In the genomic region with DNA sequence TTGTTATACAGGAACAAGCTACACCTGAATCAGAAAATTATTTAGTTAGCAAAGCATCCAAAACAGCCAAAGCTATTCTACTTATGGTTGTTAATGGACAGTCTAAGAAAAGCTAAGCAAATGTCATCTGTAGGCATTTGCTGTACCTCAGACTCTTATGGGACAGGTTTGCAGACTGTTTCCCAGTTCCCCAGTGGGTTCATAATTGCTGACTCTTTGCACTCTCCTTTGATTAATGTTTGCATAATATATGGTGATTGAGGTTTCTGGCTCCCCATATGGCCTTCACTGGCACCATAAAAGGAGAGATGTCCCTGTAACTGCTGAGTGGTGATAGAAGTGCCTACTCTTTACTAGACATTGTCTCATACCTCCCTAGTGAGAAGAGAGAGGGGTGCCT, we compare ENCODE assay signal across 16 cellular contexts.
A peak's percentile ranks its signal among the peaks of the same experiment; 100 is the strongest.
DNase-seq lines count a peak whose midpoint lies in the region.
"Had no signal": no experiment of that assay in that cellular context is flagged by ENCODE, and none has a peak within 500 bp of the region (broad histone marks: within the 10 kb centered on the region; RNA-seq: fewer than 3 reads in every experiment).

No MANE protein-coding gene starts in this region.

- no peak overlapping the region for H3K9ac ChIP-seq in SK-N-MC (ENCODE audit: insufficient read length)

- H3K9me3 ChIP-seq in SK-N-MC (ENCODE audit: low read depth, low read length), result no peaks in the 10 kb centered on the region
- H3K9me3 ChIP-seq: BE2C had no signal

- peak overlapping the region; percentile 31; the same call in 1 of the 2 replicates for H3K4me3 ChIP-seq in SK-N-MC

- no peaks in the 10 kb centered on the region for H3K36me3 ChIP-seq in SK-N-MC (ENCODE audit: insufficient read depth, low read length)
- H3K36me3 ChIP-seq: BE2C had no signal

- peak overlapping the region; percentile 78 for H3K27ac ChIP-seq in SK-N-MC

- peak; percentile 40 for DNase-seq in NCI-H2171 treated with DMSO at 0.1 percent for 48 hours (lab: John Stamatoyannopoulos, UW)
- DNase-seq in NCI-H2171 (lab: John Stamatoyannopoulos, UW), result no peak
- peak; percentile 11 for DNase-seq in NCI-H146 treated with DMSO at 0.1 percent for 48 hours (lab: John Stamatoyannopoulos, UW; ENCODE audit: unreplicated experiment)
- peak; percentile 56 for DNase-seq in SK-N-MC (ENCODE audit: low read depth, low spot score)
- DNase-seq in iPS-NIHi7 (ENCODE audit: extremely low spot score), result no peak
- DNase-seq in SW 1271 (lab: John Stamatoyannopoulos, UW), result no peak
- no peak for DNase-seq in NCI-H446 (lab: John Stamatoyannopoulos, UW)
- DNase-seq: 8988T; BE2C; C1 segment of cervical spinal cord; CD4-positive, CD25-positive, alpha-beta regulatory T cell; CD8-positive, alpha-beta memory T cell; COR-L47; DMS79 treated with DMSO at 0.1 percent for 48 hours; GF-D8; H9 had no signal

Comparison
In these comparisons a context has a peak if more than half of its experiments do, and no peak if none do; other contexts are left out.
1. DNase-seq: peak in NCI-H2171 treated with DMSO at 0.1 percent for 48 hours (single experiment), NCI-H146 treated with DMSO at 0.1 percent for 48 hours (single experiment) and SK-N-MC (single experiment); none in NCI-H2171 (single experiment), iPS-NIHi7 (single experiment), SW 1271 (0 of 2) and NCI-H446 (0 of 2).